13 cellular contexts compared by ENCODE assay signal in the genomic region with DNA sequence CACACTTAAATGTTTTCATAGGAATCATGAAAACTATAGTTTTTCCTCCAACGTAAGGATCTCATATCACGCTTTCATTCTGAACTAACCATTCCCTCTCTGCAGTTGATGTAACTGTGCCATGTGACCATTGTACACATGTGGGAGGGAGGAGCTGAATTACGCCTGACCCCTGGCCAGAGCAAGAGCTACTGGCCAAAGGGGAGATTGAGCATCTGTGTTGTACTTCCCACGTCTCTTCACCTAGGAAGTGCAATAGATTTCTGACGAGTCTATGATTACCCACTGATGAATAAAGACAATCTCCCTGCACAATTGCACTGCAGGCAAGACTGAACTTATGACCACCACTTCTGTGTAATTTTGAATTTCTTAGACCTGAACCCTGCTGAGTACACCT. TPM values are rescaled to one million over a fixed set of nuclear protein-coding genes. Genes with fewer than 3 reads are reported as not detected.
DNase-seq lines count a peak whose midpoint lies in the region; ATAC-seq, FAIRE-seq and TF ChIP-seq lines count a peak whose summit lies in the region.
"Had no signal": no experiment of that assay in that cellular context is flagged by ENCODE, and none has a peak within 500 bp of the region (broad histone marks: within the 10 kb centered on the region; RNA-seq: fewer than 3 reads in every experiment).

No MANE protein-coding gene starts in this region.

- H3K27me3 ChIP-seq in WERI-Rb-1 (ENCODE audit: insufficient read depth, low read depth, severe bottlenecking): no peaks in the 10 kb centered on the region
- H3K27me3 ChIP-seq: adrenal gland had no signal

- H3K4me3 Mint-ChIP-seq in memory B cell: peak overlapping the region; percentile 37

- peak; percentile 41 for DNase-seq in CD1c-positive myeloid dendritic cell (ENCODE audit: extremely low spot score)
- no peak for DNase-seq in GM12892 (ENCODE audit: insufficient read length)
- DNase-seq in UCSD-AML1 (lab: John Stamatoyannopoulos, UW; ENCODE audit: unreplicated experiment): peak; percentile 3
- DNase-seq in memory B cell (ENCODE audit: low spot score in 2 of 2): no peak
- no peak for DNase-seq in SW480 (ENCODE audit: low spot score)
- no peak for DNase-seq in anterior cingulate cortex (lab: John Stamatoyannopoulos, UW)
- DNase-seq in WERI-Rb-1: no peak
- DNase-seq: adrenal gland, AML-193, head of caudate nucleus, NCI-H1092 had no signal

- peak overlapping the region; percentile 85 for H3K27ac Mint-ChIP-seq in memory B cell

- peak; percentile 87 for FAIRE-seq in GM12892 (lab: Jason Lieb, UNC)
- FAIRE-seq: HTR-8/SVneo had no signal

- no peaks in the 10 kb centered on the region for H3K9me3 Mint-ChIP-seq in memory B cell

- no peak overlapping the region for H3K4me3 ChIP-seq in WERI-Rb-1 (ENCODE audit: low read depth, low read length)
- H3K4me3 ChIP-seq: adrenal gland had no signal

- no peak for TF ChIP-seq CTCF in WERI-Rb-1 (IDR thresholded peaks at IDR 0.05; ENCODE audit: low read depth, low read length)

- no peaks in the 10 kb centered on the region for H3K27me3 Mint-ChIP-seq in memory B cell

- no peak overlapping the region for H3K27ac ChIP-seq in WERI-Rb-1
- H3K27ac ChIP-seq: adrenal gland had no signal

- H3K9me3 ChIP-seq in WERI-Rb-1 (ENCODE audit: severe bottlenecking): no peaks in the 10 kb centered on the region
- H3K9me3 ChIP-seq: adrenal gland had no signal

- H3K4me1 Mint-ChIP-seq in memory B cell: peaks cover 54% of the 10 kb centered on the region

- H3K36me3 Mint-ChIP-seq in memory B cell: peaks cover 30% of the 10 kb centered on the region

- no peak for TF ChIP-seq POLR2A in GM12892 (IDR thresholded peaks at IDR 0.05; ENCODE audit: low read depth, low read length)

- ATAC-seq in memory B cell (ENCODE audit: low read depth): no peak
- no peak for ATAC-seq in HG03520 (IDR thresholded peaks at IDR 0.05; ENCODE audit: unreplicated experiment)

- no peaks in the 10 kb centered on the region for H3K36me3 ChIP-seq in WERI-Rb-1
- H3K36me3 ChIP-seq: adrenal gland had no signal

RNA-seq across cellular contexts. Expression of a gene that starts 24.0 kb away (rescaled TPM):
- 102 TPM for polyA plus RNA-seq in GM12892 (2012; ENCODE audit: missing spikeins)

Comparison
In these comparisons a context has a peak if more than half of its experiments do, and no peak if none do; other contexts are left out.
1. DNase-seq: peak in CD1c-positive myeloid dendritic cell (single experiment) and UCSD-AML1 (single experiment); none in GM12892 (single experiment), memory B cell (0 of 2), SW480 (single experiment), anterior cingulate cortex (0 of 58) and WERI-Rb-1 (single experiment).